11 cellular contexts compared by ENCODE assay signal in genomic region chrX:19855700-19856381, GRCh38. TPM values are rescaled to one million over a fixed set of nuclear protein-coding genes. Genes with fewer than 3 reads are reported as not detected.
DNase-seq lines count a peak whose midpoint lies in the region; ATAC-seq, FAIRE-seq and TF ChIP-seq lines count a peak whose summit lies in the region.
"Had no signal": no experiment of that assay in that cellular context is flagged by ENCODE, and none has a peak within 500 bp of the region (broad histone marks: within the 10 kb centered on the region; RNA-seq: fewer than 3 reads in every experiment).

No MANE protein-coding gene starts in this region.

- H3K27ac ChIP-seq in WERI-Rb-1 = no peak overlapping the region

- H3K27me3 ChIP-seq in WERI-Rb-1 (ENCODE audit: insufficient read depth, low read depth, severe bottlenecking) = no peaks in the 10 kb centered on the region

- H3K27me3 Mint-ChIP-seq in T-helper 17 cell = no peaks in the 10 kb centered on the region

- peak overlapping the region; percentile 76 for H3K4me3 Mint-ChIP-seq in T-helper 17 cell
- H3K4me3 Mint-ChIP-seq: endodermal cell had no signal

- peak; percentile 25 for ATAC-seq in GM18520 (IDR thresholded peaks at IDR 0.05; ENCODE audit: unreplicated experiment)
- peak; percentile 38 for ATAC-seq in HG02623 (IDR thresholded peaks at IDR 0.05; ENCODE audit: unreplicated experiment)
- no peak for ATAC-seq in T-helper 17 cell

- TF ChIP-seq POLR2A in GM12891 (IDR thresholded peaks at IDR 0.05; ENCODE audit: low read depth, low read length) = no peak

- no peak for DNase-seq in T-helper 17 cell
- DNase-seq in myocyte (ENCODE audit: low read depth) = peak; percentile 17
- DNase-seq in WERI-Rb-1 = no peak
- no peak for DNase-seq in GM12891 (ENCODE audit: insufficient read length, low spot score)
- DNase-seq in NCI-H1105 treated with DMSO at 0.1 percent for 48 hours (lab: John Stamatoyannopoulos, UW) = no peak
- DNase-seq in cortex of kidney (lab: John Stamatoyannopoulos, UW) = no peak
- DNase-seq: endodermal cell, NCI-H526 had no signal

- H3K4me3 ChIP-seq in WERI-Rb-1 (ENCODE audit: low read depth, low read length) = no peak overlapping the region
- H3K4me3 ChIP-seq: lung had no signal

- H3K36me3 ChIP-seq in WERI-Rb-1 = no peaks in the 10 kb centered on the region; the same call in 1 of the 2 replicates

- peak overlapping the region; percentile 87 for H3K27ac Mint-ChIP-seq in T-helper 17 cell

- H3K9me3 ChIP-seq in T-helper 17 cell (ENCODE audit: control insufficient read depth, low read length, poor library complexity, severe bottlenecking) = no peaks in the 10 kb centered on the region
- H3K9me3 ChIP-seq in WERI-Rb-1 (ENCODE audit: severe bottlenecking) = no peaks in the 10 kb centered on the region

- H3K36me3 Mint-ChIP-seq in T-helper 17 cell (ENCODE audit: low read depth) = peaks cover 2% of the 10 kb centered on the region

- peaks cover 15% of the 10 kb centered on the region for H3K4me1 Mint-ChIP-seq in T-helper 17 cell

- no peak for FAIRE-seq in GM12891 (lab: Jason Lieb, UNC)

- no peak for TF ChIP-seq CTCF in WERI-Rb-1 (IDR thresholded peaks at IDR 0.05; ENCODE audit: low read depth, low read length)

TF ChIP-seq in GM12891, 5 proteins besides CTCF, POLR2A, EP300 and RAD21:
- TF ChIP-seq SPI1 (IDR thresholded peaks at IDR 0.05; ENCODE audit: low read depth, low read length) (no peak), TAF1 (IDR thresholded peaks at IDR 0.05; ENCODE audit: low read depth, low read length) (no peak), PAX5 (IDR thresholded peaks at IDR 0.05; ENCODE audit: insufficient read depth, low read length, severe bottlenecking) (no peak), POU2F2 (IDR thresholded peaks at IDR 0.05; ENCODE audit: low read depth, low read length) (no peak), POLR2AphosphoS5 (IDR thresholded peaks at IDR 0.05; ENCODE audit: low read depth, low read length) (no peak)

RNA-seq across cellular contexts. Expression of gene SH3KBP1, which starts 31.6 kb away (rescaled TPM):
- total RNA-seq in T-helper 17 cell (100 to 1,000 TPM; 117 to 123 TPM), myocyte (25.6 and 31.8 TPM in 2 replicates)
- 34.4 TPM for polyA plus RNA-seq in myocyte (2012)
- 103 TPM for polyA plus RNA-seq in GM12891 (2012; ENCODE audit: low read depth, missing spikeins)
